ENCODE assay signal across 29 cellular contexts in the genomic region with DNA sequence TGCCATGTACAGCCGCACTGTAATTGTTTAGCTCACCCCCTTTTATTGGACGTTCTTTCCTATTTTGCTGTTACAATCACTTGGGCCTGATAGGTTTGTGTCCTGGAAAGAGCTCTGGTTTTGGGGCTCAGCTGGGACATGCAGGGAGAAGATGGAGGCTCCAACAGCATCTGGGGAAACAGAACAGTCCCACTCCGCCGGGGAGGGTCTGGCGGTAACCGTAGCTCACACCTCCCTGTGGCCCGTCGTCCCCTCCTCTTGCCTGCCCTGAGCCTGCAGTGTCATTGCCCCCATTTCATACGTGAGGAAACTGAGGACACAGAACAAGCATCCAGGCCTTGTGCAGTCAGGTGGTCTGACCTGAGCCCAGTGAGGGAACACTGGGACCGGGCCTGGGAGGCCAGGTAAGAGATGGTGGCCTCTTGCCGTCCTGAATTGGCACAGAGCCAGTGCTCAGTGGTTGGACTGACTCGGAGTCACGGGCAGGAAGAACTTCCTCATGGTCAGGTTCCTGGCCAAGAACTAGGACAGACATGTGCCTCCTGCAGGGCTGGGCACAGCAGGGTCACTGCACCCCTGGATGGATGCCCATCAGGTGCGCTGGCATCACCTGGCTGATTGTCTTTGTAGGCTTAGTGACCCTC. TPM values are rescaled to one million over a fixed set of nuclear protein-coding genes. Genes with fewer than 3 reads are reported as not detected.
DNase-seq lines count a peak whose midpoint lies in the region; ATAC-seq and TF ChIP-seq lines count a peak whose summit lies in the region.
"Had no signal": no experiment of that assay in that cellular context is flagged by ENCODE, and none has a peak within 500 bp of the region (broad histone marks: within the 10 kb centered on the region; RNA-seq: fewer than 3 reads in every experiment).

No MANE protein-coding gene starts in this region.

- H3K4me3 ChIP-seq in SK-N-SH (ENCODE audit: low read depth in 2 of 2, low read length in 1 of 2), result no peak overlapping the region
- H3K4me3 ChIP-seq: gastrocnemius medialis, GM23338, MG63, SK-N-MC had no signal

- H3K79me2 ChIP-seq in SK-N-SH (ENCODE audit: insufficient read depth), result no peaks in the 10 kb centered on the region

- DNase-seq in SK-N-SH, result peak; percentile 26
- peak; percentile 27 for DNase-seq in dermis blood vessel endothelial cell
- DNase-seq in naive thymus-derived CD8-positive, alpha-beta T cell, result no peak
- no peak for DNase-seq in stimulated activated CD4-positive, alpha-beta T cell treated with anti-CD3 and anti-CD28 coated beads, Interleukin-12 subunit alpha, Interleukin-12 subunit beta, amount 100 ng/mL, for 4 hours
- no peak for DNase-seq in mucosa of gallbladder (ENCODE audit: low spot score)
- no peak for DNase-seq in occipital lobe (lab: John Stamatoyannopoulos, UW)
- DNase-seq: activated naive CD4-positive, alpha-beta T cell; cerebellar nuclear complex; effector CD4-positive, alpha-beta T cell; gastrocnemius medialis; kidney glomerular epithelial cell; mesenchymal stem cell; MG63; NCI-H1417 treated with DMSO at 0.1 percent for 48 hours; NCI-H2107; NCI-H510A treated with DMSO at 0.1 percent for 48 hours; RPMI8226 had no signal

- CTCF ChIA-PET in SK-N-SH (lab: Yijun Ruan, JAX), result no interaction called here

- H3K9me2 ChIP-seq in SK-N-SH, result no peaks in the 10 kb centered on the region

- TF ChIP-seq EP300 in SK-N-SH (IDR thresholded peaks at IDR 0.05; ENCODE audit: borderline replicate concordance in 1 of 2, low read depth in 1 of 2, low read length in 1 of 2) (no peak), Ishikawa (IDR thresholded peaks at IDR 0.05; ENCODE audit: borderline replicate concordance) (peak; percentile 37; the same call in 1 of the 2 replicates)

- no peak for ATAC-seq in SK-N-SH treated with all-trans-retinoic acid at 6 μM for 48 hours
- ATAC-seq in naive thymus-derived CD8-positive, alpha-beta T cell, result no peak
- ATAC-seq: esophagus mucosa, gastrocnemius medialis, GM23338, WTC11 had no signal

- no peak overlapping the region for H2AFZ ChIP-seq in SK-N-SH (ENCODE audit: low read depth)
- H2AFZ ChIP-seq: GM23338 had no signal

- POLR2A ChIA-PET in SK-N-SH (lab: Yijun Ruan, JAX), result no interaction called here
- POLR2A ChIA-PET in naive thymus-derived CD8-positive, alpha-beta T cell (lab: Charles Lee), result interaction anchor here (0.9 to 19.1 kb wide), 12 partner anchors 9 to 81 kb away, joined by 3 to 681 read pairs (median 6); a partner anchor contains a TSS

- H3K9me3 ChIP-seq in SK-N-SH, result no peaks in the 10 kb centered on the region
- H3K9me3 ChIP-seq: gastrocnemius medialis, MG63 had no signal

- peak overlapping the region in 9 of 10 donors; percentile 37 to 89 (median 79) for H3K4me3 Mint-ChIP-seq in naive thymus-derived CD8-positive, alpha-beta T cell
- H3K4me3 Mint-ChIP-seq: activated CD4-positive, alpha-beta memory T cell treated with anti-CD3 and anti-CD28 coated beads, Interleukin-2, amount 10 ng/mL, durations not matched to agents 7 days and 5 days; B cell; GM23338; nephron; type B pancreatic cell; WTC11 had no signal

- no peak overlapping the region for H3K4me2 ChIP-seq in SK-N-SH
- H3K4me2 ChIP-seq: GM23338 had no signal

- H3K27me3 Mint-ChIP-seq in naive thymus-derived CD8-positive, alpha-beta T cell, result no peaks in the 10 kb centered on the region
- H3K27me3 Mint-ChIP-seq: activated CD4-positive, alpha-beta memory T cell treated with anti-CD3 and anti-CD28 coated beads, Interleukin-2, amount 10 ng/mL, durations not matched to agents 7 days and 5 days; B cell; progenitor cell of endocrine pancreas; type B pancreatic cell had no signal

- H3K4me1 ChIP-seq in SK-N-SH (ENCODE audit: control insufficient read depth in 1 of 2, insufficient read depth in 2 of 2, low read depth in 1 of 2, low read length in 1 of 2), result no peaks in the 10 kb centered on the region
- H3K4me1 ChIP-seq: gastrocnemius medialis had no signal

- no peaks in the 10 kb centered on the region for H4K20me1 ChIP-seq in SK-N-SH (ENCODE audit: insufficient read depth)

- peaks cover 7 to 69% (median 69%) of the 10 kb centered on the region in 3 donors for H3K36me3 Mint-ChIP-seq in naive thymus-derived CD8-positive, alpha-beta T cell

- H3K4me1 Mint-ChIP-seq in naive thymus-derived CD8-positive, alpha-beta T cell, result peaks cover 37 to 99% (median 81%) of the 10 kb centered on the region in 4 donors
- H3K4me1 Mint-ChIP-seq: GM23338, WTC11 had no signal

- H3K9me3 Mint-ChIP-seq in naive thymus-derived CD8-positive, alpha-beta T cell, result no peaks in the 10 kb centered on the region
- H3K9me3 Mint-ChIP-seq: activated CD4-positive, alpha-beta memory T cell treated with anti-CD3 and anti-CD28 coated beads, Interleukin-2, amount 10 ng/mL, durations not matched to agents 7 days and 5 days; GM23338; nephron; type B pancreatic cell; WTC11 had no signal

- H3F3A ChIP-seq in SK-N-SH (replicated peaks; ENCODE audit: insufficient read depth), result no peaks in the 10 kb centered on the region

- H3K27ac Mint-ChIP-seq in naive thymus-derived CD8-positive, alpha-beta T cell, result peak overlapping the region; percentile 96 to 99 (median 99)
- H3K27ac Mint-ChIP-seq: activated CD4-positive, alpha-beta memory T cell treated with anti-CD3 and anti-CD28 coated beads, Interleukin-2, amount 10 ng/mL, durations not matched to agents 7 days and 5 days; B cell; GM23338; nephron; progenitor cell of endocrine pancreas; type B pancreatic cell; WTC11 had no signal

- H3K27me3 ChIP-seq in SK-N-SH (ENCODE audit: insufficient read depth), result no peaks in the 10 kb centered on the region
- H3K27me3 ChIP-seq: gastrocnemius medialis, MG63 had no signal

- H3K36me3 ChIP-seq in SK-N-SH (replicated peaks in 1 of 2; ENCODE audit: control insufficient read depth in 1 of 2, insufficient read depth in 2 of 2, low read length in 1 of 2), result peaks cover 30 to 82% of the 10 kb centered on the region in 2 experiments

- TF ChIP-seq CTCF in SK-N-SH (IDR thresholded peaks at IDR 0.05), result no peak

- 87% methylated on average over 8 of the region's 14 CpGs for WGBS in SK-N-SH (ENCODE audit: low lambda C conversion rate)

- no peak overlapping the region for H3K27ac ChIP-seq in SK-N-SH (ENCODE audit: low read depth in 2 of 2, low read length in 1 of 2)
- H3K27ac ChIP-seq: gastrocnemius medialis, SK-N-MC had no signal

- no peak overlapping the region for H3K9ac ChIP-seq in SK-N-SH

- TF ChIP-seq RAD21 in SK-N-SH (IDR thresholded peaks at IDR 0.05; ENCODE audit: low read length) (no peak), Ishikawa (IDR thresholded peaks at IDR 0.05; ENCODE audit: low read depth) (no peak)

TF ChIP-seq in SK-N-SH, 30 proteins besides CTCF, POLR2A, EP300 and RAD21:
- TF ChIP-seq YY1 (IDR thresholded peaks at IDR 0.05; ENCODE audit: low read depth), result no peak
- no peak for TF ChIP-seq SIN3A (IDR thresholded peaks at IDR 0.05; ENCODE audit: borderline replicate concordance, low read depth, low read length)
- TF ChIP-seq RXRA (IDR thresholded peaks at IDR 0.05; ENCODE audit: borderline replicate concordance, low read depth), result no peak
- no peak for TF ChIP-seq FOXM1 (IDR thresholded peaks at IDR 0.05; ENCODE audit: low read depth)
TF ChIP-seq in SK-N-SH: peak in this region for 0.

TF ChIP-seq in SK-N-SH treated with all-trans-retinoic acid at 6 μM for 48 hours, 23 proteins besides CTCF, POLR2A, EP300 and RAD21 (continues in another document):
- TF ChIP-seq ZNF70 (CRISPR knock-in tag; IDR thresholded peaks at IDR 0.05), result no peak

TF ChIP-seq in Ishikawa, 13 proteins besides CTCF, POLR2A, EP300 and RAD21 (continues in another document):
- no peak for TF ChIP-seq FOXM1 (IDR thresholded peaks at IDR 0.05; ENCODE audit: borderline replicate concordance, low read depth)
- TF ChIP-seq, protein P1, sequence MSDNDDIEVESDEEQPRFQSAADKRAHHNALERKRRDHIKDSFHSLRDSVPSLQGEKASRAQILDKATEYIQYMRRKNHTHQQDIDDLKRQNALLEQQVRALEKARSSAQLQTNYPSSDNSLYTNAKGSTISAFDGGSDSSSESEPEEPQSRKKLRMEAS (IDR thresholded peaks at IDR 0.05), result 0 out of 2 replicates have a peak, but pooled peaks have one; percentile 13
- TF ChIP-seq YY1 (IDR thresholded peaks at IDR 0.05; ENCODE audit: low read depth), result no peak
- TF ChIP-seq ZBTB7A (IDR thresholded peaks at IDR 0.05; ENCODE audit: low read depth), result no peak
- TF ChIP-seq TCF12 (IDR thresholded peaks at IDR 0.05; ENCODE audit: low read depth), result peak; percentile 85
- TF ChIP-seq TEAD4 (IDR thresholded peaks at IDR 0.05), result no peak
- no peak for TF ChIP-seq CEBPB (IDR thresholded peaks at IDR 0.05)
- TF ChIP-seq, protein P2, sequence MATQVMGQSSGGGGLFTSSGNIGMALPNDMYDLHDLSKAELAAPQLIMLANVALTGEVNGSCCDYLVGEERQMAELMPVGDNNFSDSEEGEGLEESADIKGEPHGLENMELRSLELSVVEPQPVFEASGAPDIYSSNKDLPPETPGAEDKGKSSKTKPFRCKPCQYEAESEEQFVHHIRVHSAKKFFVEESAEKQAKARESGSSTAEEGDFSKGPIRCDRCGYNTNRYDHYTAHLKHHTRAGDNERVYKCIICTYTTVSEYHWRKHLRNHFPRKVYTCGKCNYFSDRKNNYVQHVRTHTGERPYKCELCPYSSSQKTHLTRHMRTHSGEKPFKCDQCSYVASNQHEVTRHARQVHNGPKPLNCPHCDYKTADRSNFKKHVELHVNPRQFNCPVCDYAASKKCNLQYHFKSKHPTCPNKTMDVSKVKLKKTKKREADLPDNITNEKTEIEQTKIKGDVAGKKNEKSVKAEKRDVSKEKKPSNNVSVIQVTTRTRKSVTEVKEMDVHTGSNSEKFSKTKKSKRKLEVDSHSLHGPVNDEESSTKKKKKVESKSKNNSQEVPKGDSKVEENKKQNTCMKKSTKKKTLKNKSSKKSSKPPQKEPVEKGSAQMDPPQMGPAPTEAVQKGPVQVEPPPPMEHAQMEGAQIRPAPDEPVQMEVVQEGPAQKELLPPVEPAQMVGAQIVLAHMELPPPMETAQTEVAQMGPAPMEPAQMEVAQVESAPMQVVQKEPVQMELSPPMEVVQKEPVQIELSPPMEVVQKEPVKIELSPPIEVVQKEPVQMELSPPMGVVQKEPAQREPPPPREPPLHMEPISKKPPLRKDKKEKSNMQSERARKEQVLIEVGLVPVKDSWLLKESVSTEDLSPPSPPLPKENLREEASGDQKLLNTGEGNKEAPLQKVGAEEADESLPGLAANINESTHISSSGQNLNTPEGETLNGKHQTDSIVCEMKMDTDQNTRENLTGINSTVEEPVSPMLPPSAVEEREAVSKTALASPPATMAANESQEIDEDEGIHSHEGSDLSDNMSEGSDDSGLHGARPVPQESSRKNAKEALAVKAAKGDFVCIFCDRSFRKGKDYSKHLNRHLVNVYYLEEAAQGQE (IDR thresholded peaks at IDR 0.05; ENCODE audit: low read depth), result no peak
- no peak for TF ChIP-seq EGR1 (IDR thresholded peaks at IDR 0.05)
- peak; percentile 93 for TF ChIP-seq NFIC (IDR thresholded peaks at IDR 0.05)

RNA-seq across cellular contexts. Expression of a gene that starts 41.8 kb away (rescaled TPM):
- 0.12 and 0.24 TPM in 2 replicates for polyA plus RNA-seq in SK-N-SH (2012; rRNA removed)
- 0.62 and 0.72 TPM in 2 replicates for polyA plus RNA-seq in SK-N-SH (2012; cell fraction: cytosol; rRNA removed)
- not detected in 2 replicates for polyA plus RNA-seq in SK-N-SH (2012; cell fraction: nucleus; rRNA removed)
- total RNA-seq in dermis blood vessel endothelial cell (not detected in 2 replicates), mucosa of gallbladder (7.5 TPM), occipital lobe (6.9 TPM)
- 10 to 100 TPM; 73.4 to 73.5 TPM for total RNA-seq in naive thymus-derived CD8-positive, alpha-beta T cell
- polyA plus RNA-seq in naive thymus-derived CD8-positive, alpha-beta T cell, result 100 to 1,000 TPM in 2 of 3 donors, 10 to 100 TPM in 1; 92.4 to 271 (median 227) TPM
- total RNA-seq: A172; activated CD4-positive, alpha-beta memory T cell treated with anti-CD3 and anti-CD28 coated beads, Interleukin-2, amount 10 ng/mL, durations not matched to agents 7 days and 5 days; B cell; progenitor cell of endocrine pancreas had no signal

Comparison
In these comparisons a context has a peak if more than half of its experiments do, and no peak if none do; other contexts are left out.
1. DNase-seq: peak in SK-N-SH (single experiment) and dermis blood vessel endothelial cell (single experiment); none in naive thymus-derived CD8-positive, alpha-beta T cell (0 of 10), stimulated activated CD4-positive, alpha-beta T cell treated with anti-CD3 and anti-CD28 coated beads, Interleukin-12 subunit alpha, Interleukin-12 subunit beta, amount 100 ng/mL, for 4 hours (single experiment), mucosa of gallbladder (single experiment) and occipital lobe (single experiment).